In the genomic region with DNA sequence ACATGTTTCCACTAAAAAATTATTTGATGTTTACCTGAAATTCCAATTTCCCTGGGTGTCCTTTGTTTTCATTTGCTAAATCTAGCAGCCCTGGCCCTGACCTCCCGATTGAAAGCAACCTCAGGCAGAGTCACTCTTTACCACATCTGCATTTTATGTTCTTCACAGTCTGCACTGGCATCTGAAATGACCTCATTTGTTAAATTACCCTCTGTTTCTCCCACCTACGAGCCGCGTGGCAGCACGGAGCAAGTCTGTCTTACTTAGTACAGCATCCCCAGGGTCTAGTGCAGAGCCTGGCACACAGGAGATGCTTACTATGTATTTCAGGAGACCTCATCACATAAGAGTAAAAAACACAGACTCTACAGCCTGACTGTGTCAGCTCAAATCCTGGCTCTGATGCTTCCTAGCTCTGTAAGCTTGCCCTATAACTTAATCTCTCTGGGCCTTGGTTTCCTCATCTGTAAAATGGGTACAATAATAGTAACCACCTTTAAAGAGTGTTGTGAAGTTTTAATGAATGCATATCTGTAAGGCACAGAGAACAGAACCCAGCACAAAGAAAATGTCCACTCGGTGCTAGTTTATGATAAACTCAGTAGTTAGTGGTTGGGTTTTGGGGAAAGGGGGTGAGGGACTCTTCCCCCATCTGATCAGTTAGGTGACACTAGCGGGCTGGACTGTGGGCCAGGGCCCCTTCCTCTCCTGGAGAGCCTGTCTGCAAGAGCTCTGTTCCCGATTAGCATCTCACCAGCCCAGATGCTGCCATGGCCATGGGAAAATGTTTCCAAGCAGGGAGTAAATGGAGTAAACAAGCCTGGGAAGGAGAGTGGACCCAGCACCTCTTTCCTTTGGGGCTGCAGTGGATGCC, we compare ENCODE assay signal across 12 cellular contexts.
DNase-seq lines count a peak whose midpoint lies in the region; ATAC-seq and TF ChIP-seq lines count a peak whose summit lies in the region.
"Had no signal": no experiment of that assay in that cellular context is flagged by ENCODE, and none has a peak within 500 bp of the region (broad histone marks: within the 10 kb centered on the region; RNA-seq: fewer than 3 reads in every experiment).

No MANE protein-coding gene starts in this region.

- TF ChIP-seq POLR2A in upper lobe of left lung (IDR thresholded peaks at IDR 0.05): no peak

- intact Hi-C loops in upper lobe of right lung (cut with DNase I): no loop called here

- H3K4me3 ChIP-seq in upper lobe of left lung (no peak overlapping the region), upper lobe of right lung (no peak overlapping the region)

- no peak for ATAC-seq in upper lobe of left lung (ENCODE audit: low FRiP score in 2 of 2)
- no peak for ATAC-seq in upper lobe of right lung
- ATAC-seq in omental fat pad (ENCODE audit: low FRiP score): no peak
- ATAC-seq: HCT116 had no signal

- peak; percentile 53 for DNase-seq in stimulated activated CD4-positive, alpha-beta T cell treated with anti-CD3 and anti-CD28 coated beads, Interleukin-15, amount 100 ng/mL, for 24 hours
- no peak for DNase-seq in stimulated activated CD4-positive, alpha-beta T cell treated with anti-CD3 and anti-CD28 coated beads, Interleukin-2, amount 100 ng/mL, for 48 hours
- peak; percentile 38 for DNase-seq in activated CD8-positive, alpha-beta memory T cell treated with anti-CD3 and anti-CD28 coated beads, Interleukin-2, amount 50 U/mL, for 4 hours
- DNase-seq in fibroblast of peridontal ligament (ENCODE audit: extremely low read depth): peak; percentile 12
- DNase-seq in upper lobe of left lung: no peak
- DNase-seq in NCI-H1417 treated with DMSO at 0.1 percent for 48 hours (lab: John Stamatoyannopoulos, UW): no peak
- DNase-seq in upper lobe of right lung: no peak
- no peak for DNase-seq in omental fat pad (ENCODE audit: low spot score)
- DNase-seq: anterior cingulate cortex, C1 segment of cervical spinal cord, hypothalamus had no signal

- peaks cover 26 to 54% (median 49%) of the 10 kb centered on the region in 4 donors for H3K4me1 ChIP-seq in upper lobe of left lung
- H3K4me1 ChIP-seq in upper lobe of right lung: peaks cover 16% of the 10 kb centered on the region

- TF ChIP-seq CTCF in upper lobe of left lung (IDR thresholded peaks at IDR 0.05) (no peak), upper lobe of right lung (IDR thresholded peaks at IDR 0.05) (no peak), omental fat pad (IDR thresholded peaks at IDR 0.05) (no peak)

- H3K36me3 ChIP-seq in upper lobe of left lung (peaks cover 0 to 45% (median 20%) of the 10 kb centered on the region in 4 donors), upper lobe of right lung (no peaks in the 10 kb centered on the region)

- no peak for TF ChIP-seq EP300 in upper lobe of left lung (IDR thresholded peaks at IDR 0.05)

- peak overlapping the region; percentile 37 to 73 (median 60) for H3K27ac ChIP-seq in upper lobe of left lung
- no peak overlapping the region for H3K27ac ChIP-seq in upper lobe of right lung

- WGBS in upper lobe of left lung, 2 donors: 73 to 75% methylated on average over 7 to 8 of the region's 8 CpGs

- no peaks in the 10 kb centered on the region for H3K27me3 ChIP-seq in upper lobe of left lung
- no peaks in the 10 kb centered on the region for H3K27me3 ChIP-seq in upper lobe of right lung

- H3K9me3 ChIP-seq in upper lobe of left lung (no peaks in the 10 kb centered on the region), upper lobe of right lung (no peaks in the 10 kb centered on the region)

Comparison
In these comparisons a context has a peak if more than half of its experiments do, and no peak if none do; other contexts are left out.
1. DNase-seq: peak in stimulated activated CD4-positive, alpha-beta T cell treated with anti-CD3 and anti-CD28 coated beads, Interleukin-15, amount 100 ng/mL, for 24 hours (single experiment), activated CD8-positive, alpha-beta memory T cell treated with anti-CD3 and anti-CD28 coated beads, Interleukin-2, amount 50 U/mL, for 4 hours (single experiment) and fibroblast of peridontal ligament (single experiment); none in stimulated activated CD4-positive, alpha-beta T cell treated with anti-CD3 and anti-CD28 coated beads, Interleukin-2, amount 100 ng/mL, for 48 hours (0 of 2), upper lobe of left lung (0 of 2), NCI-H1417 treated with DMSO at 0.1 percent for 48 hours (single experiment), upper lobe of right lung (single experiment) and omental fat pad (single experiment).